ENCODE assay signal across 21 cellular contexts in the genomic region with DNA sequence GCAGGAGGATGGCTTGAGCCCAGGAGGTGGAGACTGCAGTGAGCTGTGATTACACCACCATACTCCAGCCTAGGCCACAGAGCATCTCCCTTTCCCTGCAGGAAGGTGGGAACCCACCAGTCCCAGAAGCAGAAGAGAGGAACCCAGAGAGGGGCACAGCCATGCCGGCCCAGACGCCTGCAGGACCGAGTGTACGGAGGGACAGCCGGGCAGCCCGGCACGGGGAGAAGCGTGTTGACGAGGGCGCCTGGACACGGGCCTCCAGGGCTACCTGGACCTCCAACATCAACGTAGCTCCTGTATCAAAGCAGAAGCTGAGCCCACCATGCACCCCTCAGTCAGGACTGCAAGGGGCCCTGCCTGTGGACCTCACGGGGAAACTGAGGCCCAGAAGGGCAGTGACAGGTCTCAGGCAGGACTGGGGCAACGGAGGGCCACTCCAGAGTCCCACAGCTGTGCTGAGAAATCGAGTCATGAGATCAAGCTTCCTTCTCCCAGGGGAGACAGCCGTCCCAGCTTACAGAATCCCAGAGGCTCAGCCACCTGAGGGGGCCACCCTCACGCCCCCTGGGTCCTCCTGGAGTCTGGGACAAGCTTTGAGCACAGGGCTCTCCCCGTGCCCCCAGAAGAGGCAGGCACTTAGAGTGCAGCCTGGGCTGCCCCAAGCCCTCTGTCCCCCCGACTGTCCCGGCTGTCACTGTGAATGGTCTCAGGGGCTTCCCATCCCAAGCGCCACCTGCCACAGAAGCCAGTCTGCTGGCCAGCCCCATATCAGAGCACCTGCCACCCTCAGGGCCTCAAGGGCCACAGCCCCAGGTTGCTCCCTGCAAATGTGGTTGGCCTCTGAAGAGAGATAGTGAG. TPM values are rescaled to one million over a fixed set of nuclear protein-coding genes. Genes with fewer than 3 reads are reported as not detected.
DNase-seq lines count a peak whose midpoint lies in the region; ATAC-seq and TF ChIP-seq lines count a peak whose summit lies in the region.
"Had no signal": no experiment of that assay in that cellular context is flagged by ENCODE, and none has a peak within 500 bp of the region (broad histone marks: within the 10 kb centered on the region; RNA-seq: fewer than 3 reads in every experiment).

No MANE protein-coding gene starts in this region.

- H2AK5ac ChIP-seq in trophoblast cell (ENCODE audit: low read length): no peak overlapping the region

- 68% methylated on average over 12 of the region's 21 CpGs for WGBS in esophagus muscularis mucosa
- no CpG with 5 or more reads among the region's 21 CpGs for WGBS in trophoblast cell (ENCODE audit: extremely low coverage, insufficient coverage, insufficient read length)

- no peak overlapping the region for H2AFZ ChIP-seq in trophoblast cell (ENCODE audit: insufficient read depth, low read length, poor library complexity)
- H2AFZ ChIP-seq: GM23338 had no signal

- H3K4me1 ChIP-seq in HEK293 (ENCODE audit: control insufficient read depth, insufficient read depth, low read length): peaks cover 18% of the 10 kb centered on the region
- peaks cover 47 to 100% (median 90%) of the 10 kb centered on the region in 4 donors for H3K4me1 ChIP-seq in esophagus muscularis mucosa
- H3K4me1 ChIP-seq in trophoblast cell (ENCODE audit: control insufficient read depth in 1 of 2, insufficient read depth in 2 of 2, low read length in 2 of 2): no peaks in the 10 kb centered on the region

- H3K27ac ChIP-seq in HEK293 (ENCODE audit: extremely low read depth, low read depth, low read length) (no peak overlapping the region), esophagus muscularis mucosa (replicated peaks in 1 of 4) (peak overlapping the region; percentile 36 to 63 (median 43)), trophoblast cell (ENCODE audit: low read depth, low read length) (no peak overlapping the region)
- H3K27ac ChIP-seq: Peyer's patch had no signal

- H3K4ac ChIP-seq in trophoblast cell (ENCODE audit: low read depth, low read length): peak overlapping the region; percentile 65

- peaks cover 36% of the 10 kb centered on the region for H3K4me1 Mint-ChIP-seq in T-helper 17 cell

- intact Hi-C loops in esophagus muscularis mucosa (cut with DNase I) (no loop called here), left ventricle myocardium superior (cut with micrococcal nuclease) (no loop called here)

- no peaks in the 10 kb centered on the region for H3K27me3 Mint-ChIP-seq in T-helper 17 cell
- H3K27me3 Mint-ChIP-seq: CD4-positive, alpha-beta T cell had no signal

- ATAC-seq in T-helper 17 cell (no peak), left ventricle myocardium superior (no peak)
- ATAC-seq: GM23338, SK-N-SH treated with all-trans-retinoic acid at 6 μM for 48 hours had no signal

- H2BK5ac ChIP-seq in trophoblast cell (ENCODE audit: low read depth, low read length, poor library complexity): no peak overlapping the region

- POLR2A ChIA-PET in HEK293 (lab: Yijun Ruan, JAX): no interaction called here

- H3K23ac ChIP-seq in trophoblast cell (ENCODE audit: low read length): no peak overlapping the region

- no peak overlapping the region for H4K8ac ChIP-seq in trophoblast cell (ENCODE audit: low read depth, low read length)

- H2BK120ac ChIP-seq in trophoblast cell (ENCODE audit: insufficient read depth, low read length, poor library complexity): no peak overlapping the region

- no peak overlapping the region for H4K12ac ChIP-seq in trophoblast cell (ENCODE audit: low read depth, low read length)

- no peak overlapping the region for H3K9ac ChIP-seq in trophoblast cell (ENCODE audit: low read length)

- no peak overlapping the region for H3K4me2 ChIP-seq in trophoblast cell (ENCODE audit: low read length)
- H3K4me2 ChIP-seq: GM23338 had no signal

- H3K9me3 ChIP-seq in HEK293 (ENCODE audit: control insufficient read depth, insufficient read depth, low read depth, low read length) (no peaks in the 10 kb centered on the region), T-helper 17 cell (ENCODE audit: control insufficient read depth, low read length, poor library complexity, severe bottlenecking) (no peaks in the 10 kb centered on the region), esophagus muscularis mucosa (no peaks in the 10 kb centered on the region), trophoblast cell (ENCODE audit: insufficient read depth, low read depth, low read length) (no peaks in the 10 kb centered on the region)
- H3K9me3 ChIP-seq: MG63, Peyer's patch had no signal

- no peaks in the 10 kb centered on the region for H3K36me3 Mint-ChIP-seq in T-helper 17 cell (ENCODE audit: low read depth)

- no peak for TF ChIP-seq EP300 in esophagus muscularis mucosa (IDR thresholded peaks at IDR 0.05)

- CTCF ChIA-PET in HEK293 (lab: Yijun Ruan, JAX): no interaction called here

- H3K79me2 ChIP-seq in trophoblast cell (ENCODE audit: control insufficient read depth, insufficient read depth, low read length, poor library complexity): peaks cover 8% of the 10 kb centered on the region

- no peak overlapping the region for H3K14ac ChIP-seq in trophoblast cell (ENCODE audit: low read length)

- no peak overlapping the region for H2BK12ac ChIP-seq in trophoblast cell (ENCODE audit: low read length)

- no peak overlapping the region for H4K91ac ChIP-seq in trophoblast cell (ENCODE audit: low read depth, low read length)

- H3K36me3 ChIP-seq in HEK293 (ENCODE audit: control insufficient read depth in 2 of 2, insufficient read depth in 1 of 2, low read length in 2 of 2): peaks cover 0 to 6% of the 10 kb centered on the region in 2 experiments; a peak in 2 of 3 replicates
- H3K36me3 ChIP-seq in esophagus muscularis mucosa: peaks cover 6 to 33% (median 30%) of the 10 kb centered on the region in 4 donors
- H3K36me3 ChIP-seq in trophoblast cell (ENCODE audit: control insufficient read depth in 1 of 2, insufficient read depth in 2 of 2, low read length in 2 of 2): peaks cover 31 to 43% of the 10 kb centered on the region in 2 experiments

- peak overlapping the region; percentile 25 for H3K18ac ChIP-seq in trophoblast cell (ENCODE audit: low read length)

- H3K27ac Mint-ChIP-seq in T-helper 17 cell: peak overlapping the region; percentile 53
- H3K27ac Mint-ChIP-seq: CD4-positive, alpha-beta T cell; GM23338; HFFc6 had no signal

- no peak for DNase-seq in T-helper 17 cell
- DNase-seq in esophagus muscularis mucosa (ENCODE audit: extremely low spot score): no peak
- no peak for DNase-seq in trophoblast cell
- DNase-seq in COLO829 (ENCODE audit: low spot score): no peak
- DNase-seq in left ventricle myocardium superior: no peak
- no peak for DNase-seq in NCI-H748 treated with DMSO at 0.1 percent for 48 hours (lab: John Stamatoyannopoulos, UW)
- no peak for DNase-seq in DMS79 treated with DMSO at 0.1 percent for 48 hours (lab: John Stamatoyannopoulos, UW)
- DNase-seq: Calu3; CD4-positive, alpha-beta T cell; DMS79; HFFc6; Karpas-422; MG63; NCI-H1092; NCI-H2107; NCI-H2227 treated with DMSO at 0.1 percent for 48 hours; SHP77 treated with DMSO at 0.1 percent for 48 hours had no signal

- H3K27me3 ChIP-seq in esophagus muscularis mucosa (no peaks in the 10 kb centered on the region), trophoblast cell (ENCODE audit: insufficient read depth, low read length) (no peaks in the 10 kb centered on the region)
- H3K27me3 ChIP-seq: MG63, Peyer's patch had no signal

- no peak for TF ChIP-seq POLR2A in esophagus muscularis mucosa (IDR thresholded peaks at IDR 0.05; ENCODE audit: low read depth)

- H3K4me3 ChIP-seq in HEK293 (ENCODE audit: low read depth, low read length) (no peak overlapping the region), esophagus muscularis mucosa (no peak overlapping the region), trophoblast cell (ENCODE audit: low read depth, low read length) (no peak overlapping the region)
- H3K4me3 ChIP-seq: GM23338, MG63, Peyer's patch had no signal

- no peak for TF ChIP-seq CTCF in HEK293 (tag by site-specific recombination; IDR thresholded peaks at IDR 0.05)
- no peak for TF ChIP-seq CTCF in esophagus muscularis mucosa (IDR thresholded peaks at IDR 0.05)

- H3K79me1 ChIP-seq in trophoblast cell (ENCODE audit: low read length): no peaks in the 10 kb centered on the region

- H3K4me3 Mint-ChIP-seq in T-helper 17 cell: no peak overlapping the region
- H3K4me3 Mint-ChIP-seq: CD4-positive, alpha-beta T cell; GM23338; HFFc6 had no signal

TF ChIP-seq in HEK293, 187 proteins besides CTCF, POLR2A, EP300 and RAD21:
- TF ChIP-seq ZNF138 (tag by site-specific recombination; IDR thresholded peaks at IDR 0.05; ENCODE audit: borderline replicate concordance) (no peak), ZNF654 (tag by site-specific recombination; IDR thresholded peaks at IDR 0.05; ENCODE audit: low read depth) (no peak), ZNF146 (tag by site-specific recombination; IDR thresholded peaks at IDR 0.05) (no peak), GLIS2 (tag by site-specific recombination; IDR thresholded peaks at IDR 0.05) (peak; percentile 43; the same call in 1 of the 2 replicates), ZNF48 (tag by site-specific recombination; IDR thresholded peaks at IDR 0.05) (no peak), ZNF37A (tag by site-specific recombination; IDR thresholded peaks at IDR 0.05) (no peak)
- TF ChIP-seq, protein P1, sequence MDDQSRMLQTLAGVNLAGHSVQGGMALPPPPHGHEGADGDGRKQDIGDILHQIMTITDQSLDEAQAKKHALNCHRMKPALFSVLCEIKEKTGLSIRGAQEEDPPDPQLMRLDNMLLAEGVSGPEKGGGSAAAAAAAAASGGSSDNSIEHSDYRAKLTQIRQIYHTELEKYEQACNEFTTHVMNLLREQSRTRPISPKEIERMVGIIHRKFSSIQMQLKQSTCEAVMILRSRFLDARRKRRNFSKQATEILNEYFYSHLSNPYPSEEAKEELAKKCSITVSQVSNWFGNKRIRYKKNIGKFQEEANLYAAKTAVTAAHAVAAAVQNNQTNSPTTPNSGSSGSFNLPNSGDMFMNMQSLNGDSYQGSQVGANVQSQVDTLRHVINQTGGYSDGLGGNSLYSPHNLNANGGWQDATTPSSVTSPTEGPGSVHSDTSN (CRISPR knock-in tag; IDR thresholded peaks at IDR 0.05): no peak
- TF ChIP-seq, protein P2, sequence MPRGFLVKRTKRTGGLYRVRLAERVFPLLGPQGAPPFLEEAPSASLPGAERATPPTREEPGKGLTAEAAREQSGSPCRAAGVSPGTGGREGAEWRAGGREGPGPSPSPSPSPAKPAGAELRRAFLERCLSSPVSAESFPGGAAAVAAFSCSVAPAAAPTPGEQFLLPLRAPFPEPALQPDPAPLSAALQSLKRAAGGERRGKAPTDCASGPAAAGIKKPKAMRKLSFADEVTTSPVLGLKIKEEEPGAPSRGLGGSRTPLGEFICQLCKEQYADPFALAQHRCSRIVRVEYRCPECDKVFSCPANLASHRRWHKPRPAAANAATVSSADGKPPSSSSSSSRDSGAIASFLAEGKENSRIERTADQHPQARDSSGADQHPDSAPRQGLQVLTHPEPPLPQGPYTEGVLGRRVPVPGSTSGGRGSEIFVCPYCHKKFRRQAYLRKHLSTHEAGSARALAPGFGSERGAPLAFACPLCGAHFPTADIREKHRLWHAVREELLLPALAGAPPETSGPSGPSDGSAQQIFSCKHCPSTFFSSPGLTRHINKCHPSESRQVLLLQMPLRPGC (tag by site-specific recombination; IDR thresholded peaks at IDR 0.05): no peak

RNA-seq across cellular contexts. Expression of a gene that starts 43.1 kb away (rescaled TPM):
- total RNA-seq in T-helper 17 cell: 10 to 100 TPM; 54.5 to 67.6 TPM
- 100 to 1,000 TPM; 101 to 277 (median 166) TPM for total RNA-seq in esophagus muscularis mucosa
- 39.0 and 39.9 TPM in 2 replicates for polyA plus RNA-seq in trophoblast cell (2013)
- 29.5 TPM for total RNA-seq in left ventricle myocardium superior

Comparison
In these comparisons a context has a peak if more than half of its experiments do, and no peak if none do; other contexts are left out.
1. H3K27ac ChIP-seq: peak in esophagus muscularis mucosa (4 of 4); none in HEK293 (single experiment) and trophoblast cell (single experiment).